Comparison of ENCODE assay signal across 1 cellular context in the genomic region with DNA sequence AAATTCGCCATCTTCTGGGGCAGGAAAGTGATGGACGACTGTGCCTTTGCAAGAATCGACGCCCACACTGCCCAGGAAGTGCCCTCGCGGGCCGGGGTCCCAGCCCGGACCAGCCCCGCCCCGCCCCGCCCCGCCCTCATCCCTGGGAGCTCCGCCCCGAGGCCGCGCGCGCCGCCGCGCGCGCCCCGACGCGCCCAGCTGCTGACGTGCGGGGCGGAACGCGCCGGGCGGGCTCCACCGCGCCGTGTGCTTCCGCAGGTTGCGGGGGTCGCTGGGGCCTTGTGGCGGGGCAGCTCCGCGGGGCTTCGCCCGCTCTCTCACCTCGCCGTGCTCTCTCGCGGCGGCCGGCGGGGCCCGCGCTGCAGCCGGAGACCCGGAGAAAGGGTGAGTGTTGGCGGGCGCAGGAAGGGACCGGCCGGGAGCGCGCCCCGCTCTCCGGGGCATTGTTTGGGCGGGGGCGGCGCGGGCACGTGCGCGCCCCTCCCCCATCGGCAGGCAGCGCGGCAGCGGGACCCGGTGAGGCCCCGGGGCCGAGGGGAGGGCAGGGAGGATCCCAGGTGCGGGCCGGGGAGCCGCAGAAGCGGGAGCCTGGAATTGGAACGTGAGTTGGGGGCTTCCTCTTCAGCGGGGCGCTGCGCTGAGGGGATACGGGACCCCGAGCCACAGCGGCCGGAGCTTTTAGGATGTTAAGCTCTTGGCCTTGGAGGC.
TF ChIP-seq lines count a peak whose summit lies in the region.

A gene (plus strand): TSS at position 188 of the 708 bp plus-strand sequence. CDS start 17,366 bp downstream, outside the sequence.

TF ChIP-seq in K562, 482 proteins besides CTCF, POLR2A, EP300 and RAD21 (continued from another document and continues in another):
- TF ChIP-seq, protein P1, sequence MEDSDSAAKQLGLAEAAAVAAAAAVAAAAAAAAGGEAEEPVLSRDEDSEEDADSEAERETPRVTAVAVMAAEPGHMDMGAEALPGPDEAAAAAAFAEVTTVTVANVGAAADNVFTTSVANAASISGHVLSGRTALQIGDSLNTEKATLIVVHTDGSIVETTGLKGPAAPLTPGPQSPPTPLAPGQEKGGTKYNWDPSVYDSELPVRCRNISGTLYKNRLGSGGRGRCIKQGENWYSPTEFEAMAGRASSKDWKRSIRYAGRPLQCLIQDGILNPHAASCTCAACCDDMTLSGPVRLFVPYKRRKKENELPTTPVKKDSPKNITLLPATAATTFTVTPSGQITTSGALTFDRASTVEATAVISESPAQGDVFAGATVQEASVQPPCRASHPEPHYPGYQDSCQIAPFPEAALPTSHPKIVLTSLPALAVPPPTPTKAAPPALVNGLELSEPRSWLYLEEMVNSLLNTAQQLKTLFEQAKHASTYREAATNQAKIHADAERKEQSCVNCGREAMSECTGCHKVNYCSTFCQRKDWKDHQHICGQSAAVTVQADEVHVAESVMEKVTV (CRISPR knock-in tag; IDR thresholded peaks at IDR 0.05), result no peak
- TF ChIP-seq HSF4 (CRISPR knock-in tag; IDR thresholded peaks at IDR 0.05; ENCODE audit: borderline replicate concordance) (no peak), NR3C1 (CRISPR knock-in tag; IDR thresholded peaks at IDR 0.05) (no peak), SRSF9 (IDR thresholded peaks at IDR 0.05; ENCODE audit: borderline replicate concordance, low read depth, low read length) (no peak), HNRNPK (IDR thresholded peaks at IDR 0.05; ENCODE audit: low read depth, low read length, poor library complexity, severe bottlenecking) (no peak), DMBX1 (CRISPR knock-in tag; IDR thresholded peaks at IDR 0.05; ENCODE audit: borderline replicate concordance) (peak; percentile 81; the same call in 1 of the 2 replicates), HCFC1 (IDR thresholded peaks at IDR 0.05; ENCODE audit: low read depth, low read length) (no peak), ZFP30 (CRISPR knock-in tag; IDR thresholded peaks at IDR 0.05; ENCODE audit: borderline replicate concordance) (no peak), HDAC3 (IDR thresholded peaks at IDR 0.05; ENCODE audit: borderline replicate concordance, partially characterized antibody) (no peak), KLF10 (CRISPR knock-in tag; IDR thresholded peaks at IDR 0.05) (no peak), CSDE1 (IDR thresholded peaks at IDR 0.05) (no peak), PRPF4 (IDR thresholded peaks at IDR 0.05; ENCODE audit: insufficient read depth, low read depth, low read length, poor library complexity, severe bottlenecking) (no peak), MAZ (CRISPR knock-in tag; conservative IDR thresholded peaks at IDR 0.05 in 1 of 2, IDR thresholded peaks at IDR 0.05 in 1 of 2) (peak in 1 of 2 experiments; percentile 58; a peak in 2 of 4 replicates), ZNF124 (CRISPR knock-in tag; IDR thresholded peaks at IDR 0.05) (no peak), HNRNPL (IDR thresholded peaks at IDR 0.05; ENCODE audit: low read depth, low read length) (peak; percentile 75), TBP (optimal IDR thresholded peaks at IDR 0.05; ENCODE audit: low read depth, low read length) (no peak), FOS (IDR thresholded peaks at IDR 0.05; ENCODE audit: extremely low read depth, insufficient read length) (no peak), FOXP1 (CRISPR knock-in tag; IDR thresholded peaks at IDR 0.05) (peak; percentile 83; the same call in 1 of the 2 replicates), ZNF384 (IDR thresholded peaks at IDR 0.05; ENCODE audit: low read depth, low read length) (no peak), PCBP2 (IDR thresholded peaks at IDR 0.05; ENCODE audit: low read depth, low read length, poor library complexity, severe bottlenecking) (no peak), KAT7 (CRISPR knock-in tag; IDR thresholded peaks at IDR 0.05; ENCODE audit: borderline replicate concordance) (peak; percentile 65; the same call in 1 of the 2 replicates), ZNF23 (CRISPR knock-in tag; IDR thresholded peaks at IDR 0.05) (no peak), MAFG (tag; conservative IDR thresholded peaks at IDR 0.05) (no peak), SRF (CRISPR knock-in tag; IDR thresholded peaks at IDR 0.05) (no peak), NRF1 (conservative IDR thresholded peaks at IDR 0.05 in 1 of 2, IDR thresholded peaks at IDR 0.05 in 1 of 2) (peak in 1 of 2 experiments; percentile 41; a peak in 2 of 4 replicates), ZNF77 (CRISPR knock-in tag; IDR thresholded peaks at IDR 0.05) (no peak), KDM4B (IDR thresholded peaks at IDR 0.05; ENCODE audit: borderline replicate concordance in 2 of 2, low read depth in 1 of 2) (no peak), GATAD2B (IDR thresholded peaks at IDR 0.05; ENCODE audit: borderline replicate concordance) (peak; percentile 78; the same call in 1 of the 2 replicates)
- TF ChIP-seq, protein P2, sequence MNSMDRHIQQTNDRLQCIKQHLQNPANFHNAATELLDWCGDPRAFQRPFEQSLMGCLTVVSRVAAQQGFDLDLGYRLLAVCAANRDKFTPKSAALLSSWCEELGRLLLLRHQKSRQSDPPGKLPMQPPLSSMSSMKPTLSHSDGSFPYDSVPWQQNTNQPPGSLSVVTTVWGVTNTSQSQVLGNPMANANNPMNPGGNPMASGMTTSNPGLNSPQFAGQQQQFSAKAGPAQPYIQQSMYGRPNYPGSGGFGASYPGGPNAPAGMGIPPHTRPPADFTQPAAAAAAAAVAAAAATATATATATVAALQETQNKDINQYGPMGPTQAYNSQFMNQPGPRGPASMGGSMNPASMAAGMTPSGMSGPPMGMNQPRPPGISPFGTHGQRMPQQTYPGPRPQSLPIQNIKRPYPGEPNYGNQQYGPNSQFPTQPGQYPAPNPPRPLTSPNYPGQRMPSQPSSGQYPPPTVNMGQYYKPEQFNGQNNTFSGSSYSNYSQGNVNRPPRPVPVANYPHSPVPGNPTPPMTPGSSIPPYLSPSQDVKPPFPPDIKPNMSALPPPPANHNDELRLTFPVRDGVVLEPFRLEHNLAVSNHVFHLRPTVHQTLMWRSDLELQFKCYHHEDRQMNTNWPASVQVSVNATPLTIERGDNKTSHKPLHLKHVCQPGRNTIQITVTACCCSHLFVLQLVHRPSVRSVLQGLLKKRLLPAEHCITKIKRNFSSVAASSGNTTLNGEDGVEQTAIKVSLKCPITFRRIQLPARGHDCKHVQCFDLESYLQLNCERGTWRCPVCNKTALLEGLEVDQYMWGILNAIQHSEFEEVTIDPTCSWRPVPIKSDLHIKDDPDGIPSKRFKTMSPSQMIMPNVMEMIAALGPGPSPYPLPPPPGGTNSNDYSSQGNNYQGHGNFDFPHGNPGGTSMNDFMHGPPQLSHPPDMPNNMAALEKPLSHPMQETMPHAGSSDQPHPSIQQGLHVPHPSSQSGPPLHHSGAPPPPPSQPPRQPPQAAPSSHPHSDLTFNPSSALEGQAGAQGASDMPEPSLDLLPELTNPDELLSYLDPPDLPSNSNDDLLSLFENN (IDR thresholded peaks at IDR 0.05; ENCODE audit: low read depth in 2 of 2, low read length in 2 of 2), result no peak
- TF ChIP-seq, protein P3, sequence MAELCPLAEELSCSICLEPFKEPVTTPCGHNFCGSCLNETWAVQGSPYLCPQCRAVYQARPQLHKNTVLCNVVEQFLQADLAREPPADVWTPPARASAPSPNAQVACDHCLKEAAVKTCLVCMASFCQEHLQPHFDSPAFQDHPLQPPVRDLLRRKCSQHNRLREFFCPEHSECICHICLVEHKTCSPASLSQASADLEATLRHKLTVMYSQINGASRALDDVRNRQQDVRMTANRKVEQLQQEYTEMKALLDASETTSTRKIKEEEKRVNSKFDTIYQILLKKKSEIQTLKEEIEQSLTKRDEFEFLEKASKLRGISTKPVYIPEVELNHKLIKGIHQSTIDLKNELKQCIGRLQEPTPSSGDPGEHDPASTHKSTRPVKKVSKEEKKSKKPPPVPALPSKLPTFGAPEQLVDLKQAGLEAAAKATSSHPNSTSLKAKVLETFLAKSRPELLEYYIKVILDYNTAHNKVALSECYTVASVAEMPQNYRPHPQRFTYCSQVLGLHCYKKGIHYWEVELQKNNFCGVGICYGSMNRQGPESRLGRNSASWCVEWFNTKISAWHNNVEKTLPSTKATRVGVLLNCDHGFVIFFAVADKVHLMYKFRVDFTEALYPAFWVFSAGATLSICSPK (IDR thresholded peaks at IDR 0.05; ENCODE audit: borderline replicate concordance), result no peak
- TF ChIP-seq, protein P4, sequence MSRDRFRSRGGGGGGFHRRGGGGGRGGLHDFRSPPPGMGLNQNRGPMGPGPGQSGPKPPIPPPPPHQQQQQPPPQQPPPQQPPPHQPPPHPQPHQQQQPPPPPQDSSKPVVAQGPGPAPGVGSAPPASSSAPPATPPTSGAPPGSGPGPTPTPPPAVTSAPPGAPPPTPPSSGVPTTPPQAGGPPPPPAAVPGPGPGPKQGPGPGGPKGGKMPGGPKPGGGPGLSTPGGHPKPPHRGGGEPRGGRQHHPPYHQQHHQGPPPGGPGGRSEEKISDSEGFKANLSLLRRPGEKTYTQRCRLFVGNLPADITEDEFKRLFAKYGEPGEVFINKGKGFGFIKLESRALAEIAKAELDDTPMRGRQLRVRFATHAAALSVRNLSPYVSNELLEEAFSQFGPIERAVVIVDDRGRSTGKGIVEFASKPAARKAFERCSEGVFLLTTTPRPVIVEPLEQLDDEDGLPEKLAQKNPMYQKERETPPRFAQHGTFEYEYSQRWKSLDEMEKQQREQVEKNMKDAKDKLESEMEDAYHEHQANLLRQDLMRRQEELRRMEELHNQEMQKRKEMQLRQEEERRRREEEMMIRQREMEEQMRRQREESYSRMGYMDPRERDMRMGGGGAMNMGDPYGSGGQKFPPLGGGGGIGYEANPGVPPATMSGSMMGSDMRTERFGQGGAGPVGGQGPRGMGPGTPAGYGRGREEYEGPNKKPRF (IDR thresholded peaks at IDR 0.05; ENCODE audit: low read depth, low read length), result no peak
- TF ChIP-seq, protein P5, sequence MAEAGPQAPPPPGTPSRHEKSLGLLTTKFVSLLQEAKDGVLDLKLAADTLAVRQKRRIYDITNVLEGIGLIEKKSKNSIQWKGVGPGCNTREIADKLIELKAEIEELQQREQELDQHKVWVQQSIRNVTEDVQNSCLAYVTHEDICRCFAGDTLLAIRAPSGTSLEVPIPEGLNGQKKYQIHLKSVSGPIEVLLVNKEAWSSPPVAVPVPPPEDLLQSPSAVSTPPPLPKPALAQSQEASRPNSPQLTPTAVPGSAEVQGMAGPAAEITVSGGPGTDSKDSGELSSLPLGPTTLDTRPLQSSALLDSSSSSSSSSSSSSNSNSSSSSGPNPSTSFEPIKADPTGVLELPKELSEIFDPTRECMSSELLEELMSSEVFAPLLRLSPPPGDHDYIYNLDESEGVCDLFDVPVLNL (CRISPR knock-in tag; IDR thresholded peaks at IDR 0.05; ENCODE audit: low read depth), result no peak
- TF ChIP-seq, protein P6, sequence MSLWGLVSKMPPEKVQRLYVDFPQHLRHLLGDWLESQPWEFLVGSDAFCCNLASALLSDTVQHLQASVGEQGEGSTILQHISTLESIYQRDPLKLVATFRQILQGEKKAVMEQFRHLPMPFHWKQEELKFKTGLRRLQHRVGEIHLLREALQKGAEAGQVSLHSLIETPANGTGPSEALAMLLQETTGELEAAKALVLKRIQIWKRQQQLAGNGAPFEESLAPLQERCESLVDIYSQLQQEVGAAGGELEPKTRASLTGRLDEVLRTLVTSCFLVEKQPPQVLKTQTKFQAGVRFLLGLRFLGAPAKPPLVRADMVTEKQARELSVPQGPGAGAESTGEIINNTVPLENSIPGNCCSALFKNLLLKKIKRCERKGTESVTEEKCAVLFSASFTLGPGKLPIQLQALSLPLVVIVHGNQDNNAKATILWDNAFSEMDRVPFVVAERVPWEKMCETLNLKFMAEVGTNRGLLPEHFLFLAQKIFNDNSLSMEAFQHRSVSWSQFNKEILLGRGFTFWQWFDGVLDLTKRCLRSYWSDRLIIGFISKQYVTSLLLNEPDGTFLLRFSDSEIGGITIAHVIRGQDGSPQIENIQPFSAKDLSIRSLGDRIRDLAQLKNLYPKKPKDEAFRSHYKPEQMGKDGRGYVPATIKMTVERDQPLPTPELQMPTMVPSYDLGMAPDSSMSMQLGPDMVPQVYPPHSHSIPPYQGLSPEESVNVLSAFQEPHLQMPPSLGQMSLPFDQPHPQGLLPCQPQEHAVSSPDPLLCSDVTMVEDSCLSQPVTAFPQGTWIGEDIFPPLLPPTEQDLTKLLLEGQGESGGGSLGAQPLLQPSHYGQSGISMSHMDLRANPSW (CRISPR knock-in tag; IDR thresholded peaks at IDR 0.05), result no peak
- TF ChIP-seq, protein P7, sequence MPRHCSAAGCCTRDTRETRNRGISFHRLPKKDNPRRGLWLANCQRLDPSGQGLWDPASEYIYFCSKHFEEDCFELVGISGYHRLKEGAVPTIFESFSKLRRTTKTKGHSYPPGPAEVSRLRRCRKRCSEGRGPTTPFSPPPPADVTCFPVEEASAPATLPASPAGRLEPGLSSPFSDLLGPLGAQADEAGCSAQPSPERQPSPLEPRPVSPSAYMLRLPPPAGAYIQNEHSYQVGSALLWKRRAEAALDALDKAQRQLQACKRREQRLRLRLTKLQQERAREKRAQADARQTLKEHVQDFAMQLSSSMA (CRISPR knock-in tag; IDR thresholded peaks at IDR 0.05), result no peak
- TF ChIP-seq, protein P8, sequence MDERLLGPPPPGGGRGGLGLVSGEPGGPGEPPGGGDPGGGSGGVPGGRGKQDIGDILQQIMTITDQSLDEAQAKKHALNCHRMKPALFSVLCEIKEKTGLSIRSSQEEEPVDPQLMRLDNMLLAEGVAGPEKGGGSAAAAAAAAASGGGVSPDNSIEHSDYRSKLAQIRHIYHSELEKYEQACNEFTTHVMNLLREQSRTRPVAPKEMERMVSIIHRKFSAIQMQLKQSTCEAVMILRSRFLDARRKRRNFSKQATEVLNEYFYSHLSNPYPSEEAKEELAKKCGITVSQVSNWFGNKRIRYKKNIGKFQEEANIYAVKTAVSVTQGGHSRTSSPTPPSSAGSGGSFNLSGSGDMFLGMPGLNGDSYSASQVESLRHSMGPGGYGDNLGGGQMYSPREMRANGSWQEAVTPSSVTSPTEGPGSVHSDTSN (CRISPR knock-in tag; IDR thresholded peaks at IDR 0.05; ENCODE audit: low read depth), result no peak
- TF ChIP-seq, protein P8 (tag; conservative IDR thresholded peaks at IDR 0.05; ENCODE audit: low read depth), result no peak
- TF ChIP-seq, protein P9, sequence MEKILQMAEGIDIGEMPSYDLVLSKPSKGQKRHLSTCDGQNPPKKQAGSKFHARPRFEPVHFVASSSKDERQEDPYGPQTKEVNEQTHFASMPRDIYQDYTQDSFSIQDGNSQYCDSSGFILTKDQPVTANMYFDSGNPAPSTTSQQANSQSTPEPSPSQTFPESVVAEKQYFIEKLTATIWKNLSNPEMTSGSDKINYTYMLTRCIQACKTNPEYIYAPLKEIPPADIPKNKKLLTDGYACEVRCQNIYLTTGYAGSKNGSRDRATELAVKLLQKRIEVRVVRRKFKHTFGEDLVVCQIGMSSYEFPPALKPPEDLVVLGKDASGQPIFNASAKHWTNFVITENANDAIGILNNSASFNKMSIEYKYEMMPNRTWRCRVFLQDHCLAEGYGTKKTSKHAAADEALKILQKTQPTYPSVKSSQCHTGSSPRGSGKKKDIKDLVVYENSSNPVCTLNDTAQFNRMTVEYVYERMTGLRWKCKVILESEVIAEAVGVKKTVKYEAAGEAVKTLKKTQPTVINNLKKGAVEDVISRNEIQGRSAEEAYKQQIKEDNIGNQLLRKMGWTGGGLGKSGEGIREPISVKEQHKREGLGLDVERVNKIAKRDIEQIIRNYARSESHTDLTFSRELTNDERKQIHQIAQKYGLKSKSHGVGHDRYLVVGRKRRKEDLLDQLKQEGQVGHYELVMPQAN (IDR thresholded peaks at IDR 0.05; ENCODE audit: borderline replicate concordance), result no peak
